23 cellular contexts compared by ENCODE assay signal in genomic region chr5:151624486-151624885, GRCh38. TPM values are rescaled to one million over a fixed set of nuclear protein-coding genes. Genes with fewer than 3 reads are reported as not detected.
A peak's percentile ranks its signal among the peaks of the same experiment; 100 is the strongest.
DNase-seq lines count a peak whose midpoint lies in the region; ATAC-seq and TF ChIP-seq lines count a peak whose summit lies in the region.
"Had no signal": no experiment of that assay in that cellular context is flagged by ENCODE, and none has a peak within 500 bp of the region (broad histone marks: within the 10 kb centered on the region; RNA-seq: fewer than 3 reads in every experiment).

No MANE protein-coding gene starts in this region.

- H3K27me3 ChIP-seq in GM23248 (replicated peaks; ENCODE audit: insufficient read depth), result 0 out of 2 replicates have a peak, but pooled peaks cover 5% of the 10 kb centered on the region
- peaks cover 0 to 11% (median 0%) of the 10 kb centered on the region in 9 donors for H3K27me3 ChIP-seq in heart left ventricle
- H3K27me3 ChIP-seq in osteoblast (ENCODE audit: insufficient read depth, low read length), result peaks cover 18% of the 10 kb centered on the region
- H3K27me3 ChIP-seq: upper lobe of left lung had no signal

- H3K79me2 ChIP-seq in GM23248 (ENCODE audit: insufficient read depth) (no peaks in the 10 kb centered on the region), osteoblast (ENCODE audit: insufficient read depth, low read length) (no peaks in the 10 kb centered on the region)

- in situ Hi-C loops in GM23248 (cut with MboI), result no loop called here

- H3K36me3 ChIP-seq in GM23248 (ENCODE audit: low read depth) (no peaks in the 10 kb centered on the region), heart left ventricle (no peaks in the 10 kb centered on the region), osteoblast (ENCODE audit: insufficient read depth, low read length) (no peaks in the 10 kb centered on the region)
- H3K36me3 ChIP-seq: HAP-1, upper lobe of left lung had no signal

- intact Hi-C loops in heart left ventricle (cut with DNase I), result no loop called here

- no peak overlapping the region for H3K9ac ChIP-seq in GM23248

- TF ChIP-seq POLR2A in heart left ventricle (IDR thresholded peaks at IDR 0.05), result no peak

- H3K4me3 ChIP-seq in GM23248 (no peak overlapping the region), heart left ventricle (peak overlapping the region in 2 of 12 donors; percentile 6 to 13), osteoblast (ENCODE audit: insufficient read depth, low read length) (no peak overlapping the region)
- H3K4me3 ChIP-seq: HAP-1, upper lobe of left lung had no signal

- H3K9me3 ChIP-seq in GM23248 (ENCODE audit: low read depth), result no peaks in the 10 kb centered on the region
- H3K9me3 ChIP-seq in heart left ventricle, result no peaks in the 10 kb centered on the region
- H3K9me3 ChIP-seq in osteoblast (ENCODE audit: low read depth, low read length), result no peaks in the 10 kb centered on the region
- H3K9me3 ChIP-seq: HAP-1, upper lobe of left lung had no signal

- ATAC-seq in heart left ventricle, result peak; percentile 34 to 73 (median 66)
- ATAC-seq in GM19324 (IDR thresholded peaks at IDR 0.05; ENCODE audit: low FRiP score, unreplicated experiment), result no peak
- ATAC-seq: activated CD8-positive, alpha-beta T cell treated with anti-CD3 and anti-CD28 coated beads for 36 hours; left lobe of liver had no signal

- H3K4me2 ChIP-seq in GM23248 (ENCODE audit: unreplicated experiment) (no peak overlapping the region), osteoblast (ENCODE audit: insufficient read depth, low read length) (no peak overlapping the region)

- H3K27ac ChIP-seq in GM23248, result no peak overlapping the region
- peak overlapping the region in 4 of 12 donors; percentile 0 to 52 (median 29) for H3K27ac ChIP-seq in heart left ventricle
- H3K27ac ChIP-seq in osteoblast (ENCODE audit: low read depth, low read length), result no peak overlapping the region
- H3K27ac ChIP-seq: HL-60, upper lobe of left lung had no signal

- peak; percentile 16 for DNase-seq in GM23248
- DNase-seq in cerebellum (ENCODE audit: low spot score), result peak; percentile 76
- DNase-seq in heart left ventricle, result peak in 1 of 5 donors; percentile 30
- DNase-seq in osteoblast (ENCODE audit: insufficient read length, low spot score, missing footprints), result no peak
- no peak for DNase-seq in islet precursor cell
- no peak for DNase-seq in stimulated activated CD4-positive, alpha-beta T cell treated with anti-CD3 and anti-CD28 coated beads, Interleukin-12 subunit alpha, Interleukin-12 subunit beta, amount 100 ng/mL, for 4 hours
- no peak for DNase-seq in SW480 (ENCODE audit: low spot score)
- DNase-seq: activated CD4-positive, alpha-beta T cell treated with anti-CD3 and anti-CD28 coated beads for 1 hour; activated CD8-positive, alpha-beta T cell treated with anti-CD3 and anti-CD28 coated beads for 36 hours; activated naive CD8-positive, alpha-beta T cell treated with anti-CD3 and anti-CD28 coated beads, Interleukin-2, amount 10 ng/mL, durations not matched to agents 7 days and 5 days; foreskin fibroblast; GF-D8; Karpas-422; NCI-H524 treated with DMSO at 0.1 percent for 48 hours; stimulated activated CD8-positive, alpha-beta memory T cell treated with anti-CD3 and anti-CD28 coated beads, Interleukin-4, amount 100 ng/mL, for 48 hours; upper lobe of left lung had no signal

- peak overlapping the region; percentile 32; the same call in 1 of the 2 replicates for H2AFZ ChIP-seq in GM23248
- H2AFZ ChIP-seq in osteoblast (ENCODE audit: low read length), result peak overlapping the region; percentile 14

- H3K9me2 ChIP-seq in GM23248 (ENCODE audit: insufficient read depth), result no peaks in the 10 kb centered on the region

- 24 to 28% methylated on average over 8 of the region's 8 CpGs for WGBS in GM23248 (ENCODE audit: low coverage in 1 of 2, low lambda C conversion rate in 2 of 2, missing lambda C conversion rate in 2 of 2), 2 experiments
- WGBS in heart left ventricle, 4 donors, result 37 to 49% (median 38%) methylated on average over 8 of the region's 8 CpGs

- H3K4me1 ChIP-seq in GM23248 (ENCODE audit: insufficient read depth) (peaks cover 16% of the 10 kb centered on the region; the same call in 1 of the 2 replicates), heart left ventricle (peaks cover 0 to 28% (median 11%) of the 10 kb centered on the region in 12 donors), osteoblast (ENCODE audit: insufficient read depth, low read length) (peaks cover 15% of the 10 kb centered on the region)
- H3K4me1 ChIP-seq: HAP-1, upper lobe of left lung had no signal

- TF ChIP-seq CTCF in heart left ventricle (IDR thresholded peaks at IDR 0.05) (no peak), osteoblast (IDR thresholded peaks at IDR 0.05; ENCODE audit: extremely low read depth, low read depth, low read length) (no peak)

- H4K20me1 ChIP-seq in GM23248 (ENCODE audit: insufficient read depth) (no peaks in the 10 kb centered on the region), osteoblast (ENCODE audit: insufficient read depth, low read length) (no peaks in the 10 kb centered on the region)

- no peaks in the 10 kb centered on the region; the same call in 1 of the 2 replicates for H3F3A ChIP-seq in GM23248 (ENCODE audit: insufficient read depth)

RNA-seq across cellular contexts. Expression of gene FAT2, which starts 33.4 kb away (rescaled TPM):
- not detected in 2 replicates for total RNA-seq in GM23248 (2014; rRNA removed; shearing (Covaris generic))
- not detected in 2 replicates for polyA plus RNA-seq in GM23248 (2016; fragmentation: Nextera tagmentation; extraction: Ambion mirVana)
- 24.0 TPM for total RNA-seq in cerebellum
- under 1 TPM in 6 of 9 donors, not detected in 3; 0.02 to 0.18 (median 0.06) TPM for total RNA-seq in heart left ventricle
- under 1 TPM; 0.01 to 0.04 TPM for polyA plus RNA-seq in heart left ventricle
- total RNA-seq in osteoblast, result 0.36 and 0.59 TPM in 2 replicates
- total RNA-seq: A673; activated CD8-positive, alpha-beta T cell treated with anti-CD3 and anti-CD28 coated beads for 36 hours; activated naive CD8-positive, alpha-beta T cell treated with anti-CD3 and anti-CD28 coated beads, Interleukin-2, amount 10 ng/mL, durations not matched to agents 7 days and 5 days; left lobe of liver; posterior vena cava had no signal
- polyA plus RNA-seq: BJ had no signal

Comparison
In these comparisons a context has a peak if more than half of its experiments do, and no peak if none do; other contexts are left out.
1. DNase-seq: peak in GM23248 (single experiment) and cerebellum (single experiment); none in osteoblast (single experiment), islet precursor cell (single experiment), stimulated activated CD4-positive, alpha-beta T cell treated with anti-CD3 and anti-CD28 coated beads, Interleukin-12 subunit alpha, Interleukin-12 subunit beta, amount 100 ng/mL, for 4 hours (single experiment) and SW480 (single experiment).
2. RNA of gene FAT2, which starts 33.4 kb away (total RNA-seq): 24.0 TPM in cerebellum (single experiment); 0.36 to 0.59 TPM in osteoblast, 0.02 to 0.18 TPM in heart left ventricle and not detected in GM23248; every median in the first group is over 10 times any median in the second.